Comparison of ENCODE assay signal across 8 cellular contexts in genomic region chr20:38747495-38748096, GRCh38. TPM values are rescaled to one million over a fixed set of nuclear protein-coding genes. Genes with fewer than 3 reads are reported as not detected.
DNase-seq lines count a peak whose midpoint lies in the region; ATAC-seq, FAIRE-seq and TF ChIP-seq lines count a peak whose summit lies in the region.
"Had no signal": no experiment of that assay in that cellular context is flagged by ENCODE, and none has a peak within 500 bp of the region (broad histone marks: within the 10 kb centered on the region; RNA-seq: fewer than 3 reads in every experiment).

No MANE protein-coding gene starts in this region.

- ATAC-seq in sciatic nerve: no peak

- POLR2A ChIA-PET in RWPE1 (lab: Yijun Ruan, JAX; ENCODE audit: low non-redundant PET): interaction anchor here (0.6 kb wide), 1 partner anchor 19 kb away, joined by 3 read pairs; no protein-coding TSS in a partner anchor

- intact Hi-C loops in sciatic nerve (cut with DNase I): loop anchor here (10.0 kb wide), 1 partner anchor 103 kb away; no protein-coding TSS in a partner anchor

- H3K4me1 ChIP-seq in skeletal muscle tissue (ENCODE audit: control insufficient read depth in 3 of 3, insufficient read depth in 3 of 3, low read length in 3 of 3): peaks cover 12 to 21% (median 17%) of the 10 kb centered on the region in 3 donors

- H3K36me3 ChIP-seq in skeletal muscle tissue (ENCODE audit: control insufficient read depth in 3 of 3, insufficient read depth in 3 of 3, low read length in 3 of 3): peaks cover 3 to 9% (median 4%) of the 10 kb centered on the region in 3 donors

- 0 out of 2 replicates have a peak, but pooled peaks have one; percentile 15 for TF ChIP-seq POLR2A in H54 (IDR thresholded peaks at IDR 0.05; ENCODE audit: low read depth, low read length)

- DNase-seq in H54 (ENCODE audit: insufficient read length, low spot score) (no peak), RWPE1 (ENCODE audit: low spot score) (no peak), fibroblast of mammary gland (ENCODE audit: low read depth) (no peak), NCI-H1048 (lab: John Stamatoyannopoulos, UW) (no peak), GOT3 (lab: John Stamatoyannopoulos, UW) (no peak), sciatic nerve (ENCODE audit: low spot score) (no peak)

- H3K9ac ChIP-seq in skeletal muscle tissue (ENCODE audit: low read depth in 1 of 3, low read length in 3 of 3): peak overlapping the region; percentile 10 to 91 (median 74)

- H3K27me3 ChIP-seq in skeletal muscle tissue (ENCODE audit: control insufficient read depth in 3 of 3, insufficient read depth in 3 of 3, low read length in 3 of 3): peaks cover 0 to 9% (median 2%) of the 10 kb centered on the region in 3 donors

- no peak for FAIRE-seq in H54 (lab: Jason Lieb, UNC)

- H3K27ac ChIP-seq in RWPE1: peak overlapping the region; percentile 84
- H3K27ac ChIP-seq in skeletal muscle tissue (ENCODE audit: low read depth, low read length): peak overlapping the region; percentile 87

- CTCF ChIA-PET in RWPE1 (lab: Yijun Ruan, JAX): interaction anchor here (0.5 to 1.4 kb wide), 3 partner anchors 89 to 527 kb away, joined by 3 to 5 read pairs (median 4); no protein-coding TSS in a partner anchor

- TF ChIP-seq CTCF in RWPE1 (conservative IDR thresholded peaks at IDR 0.05; ENCODE audit: low read depth) (no peak), fibroblast of mammary gland (conservative IDR thresholded peaks at IDR 0.05; ENCODE audit: control insufficient read depth, insufficient read depth, low read depth, low read length) (no peak)

- H3K4me3 ChIP-seq in fibroblast of mammary gland (ENCODE audit: control insufficient read depth, low read depth, low read length): peak overlapping the region; percentile 39
- peak overlapping the region; percentile 60 to 95 (median 77) for H3K4me3 ChIP-seq in skeletal muscle tissue (ENCODE audit: low read length in 3 of 3)

- no peaks in the 10 kb centered on the region for H3K9me3 ChIP-seq in skeletal muscle tissue (ENCODE audit: control insufficient read depth in 3 of 3, low read length in 3 of 3)

RNA-seq across cellular contexts. Expression of gene ACTR5, which starts 0.7 kb away (rescaled TPM):
- 7.3 TPM for total RNA-seq in skeletal muscle tissue
- total RNA-seq in sciatic nerve: 8.5 TPM

RNA-seq across cellular contexts. Expression of gene SLC32A1, which starts 23.3 kb away (rescaled TPM):
- total RNA-seq in skeletal muscle tissue (not detected), sciatic nerve (not detected)
- total RNA-seq: activated CD8-positive, alpha-beta memory T cell treated with anti-CD3 and anti-CD28 coated beads for 36 hours had no signal

RNA-seq across cellular contexts. Expression of gene PPP1R16B, which starts 57.9 kb away (rescaled TPM):
- total RNA-seq in skeletal muscle tissue (4.2 TPM), sciatic nerve (7.5 TPM)
